In genomic region chrX:31367816-31368215, GRCh38 we compare ENCODE assay signal across 1 cellular context.
TF ChIP-seq lines count a peak whose summit lies in the region.

No MANE protein-coding gene starts in this region.

TF ChIP-seq in GM23338, 12 proteins besides CTCF, POLR2A, EP300 and RAD21 (continued from another document):
- TF ChIP-seq ZNF331 (CRISPR knock-in tag; IDR thresholded peaks at IDR 0.05; ENCODE audit: low read depth) = no peak
- TF ChIP-seq ZNF114 (CRISPR knock-in tag; IDR thresholded peaks at IDR 0.05) = no peak
- no peak for TF ChIP-seq EZH2 (IDR thresholded peaks at IDR 0.05; ENCODE audit: low read depth, unreplicated experiment)
- TF ChIP-seq NANOG (IDR thresholded peaks at IDR 0.05; ENCODE audit: borderline replicate concordance) = no peak
- TF ChIP-seq REST (IDR thresholded peaks at IDR 0.05; ENCODE audit: unreplicated experiment) = no peak
- no peak for TF ChIP-seq CREB1 (CRISPR knock-in tag; IDR thresholded peaks at IDR 0.05; ENCODE audit: low read depth)
TF ChIP-seq in GM23338: peak in this region for 0.
